In genomic region chr3:94441494-94441847, GRCh38 we compare ENCODE assay signal across 16 cellular contexts.
DNase-seq lines count a peak whose midpoint lies in the region; ATAC-seq and TF ChIP-seq lines count a peak whose summit lies in the region.
"Had no signal": no experiment of that assay in that cellular context is flagged by ENCODE, and none has a peak within 500 bp of the region (broad histone marks: within the 10 kb centered on the region; RNA-seq: fewer than 3 reads in every experiment).

No MANE protein-coding gene starts in this region.

- no peaks in the 10 kb centered on the region for H3K27me3 ChIP-seq in RWPE2 (ENCODE audit: insufficient read depth, poor library complexity, severe bottlenecking)

- H3K4me1 Mint-ChIP-seq in chondrocyte (ENCODE audit: low read depth) (peaks cover 24% of the 10 kb centered on the region), mesothelial cell of epicardium (peaks cover 17% of the 10 kb centered on the region)
- H3K4me1 Mint-ChIP-seq in natural killer cell treated with Interleukin-12 subunit alpha and Interleukin-12 subunit beta and Interleukin-15 and Interleukin-18, amount 100 ng/mL, for 72 hours (ENCODE audit: low read depth in 2 of 2) = no peaks in the 10 kb centered on the region

- in situ Hi-C loops in ACHN (cut with HindIII; ENCODE audit: low pct_ligation_motif_present, low pct_unique_long_range_greater_than_20kb, low sequenced_read_pairs) (no loop called here), GM13977 (cut with MboI; ENCODE audit: low pct_unique_long_range_greater_than_20kb, low sequenced_read_pairs, unreplicated experiment) (no loop called here)

- H3K27ac Mint-ChIP-seq in chondrocyte (ENCODE audit: unreplicated experiment) (peak overlapping the region; percentile 52), mesothelial cell of epicardium (peak overlapping the region; percentile 43)
- H3K27ac Mint-ChIP-seq in natural killer cell treated with Interleukin-12 subunit alpha and Interleukin-12 subunit beta and Interleukin-15 and Interleukin-18, amount 100 ng/mL, for 72 hours = no peak overlapping the region

- H3K36me3 Mint-ChIP-seq in chondrocyte (ENCODE audit: low read depth) (no peaks in the 10 kb centered on the region), mesothelial cell of epicardium (peaks cover 1% of the 10 kb centered on the region)
- H3K36me3 Mint-ChIP-seq in natural killer cell treated with Interleukin-12 subunit alpha and Interleukin-12 subunit beta and Interleukin-15 and Interleukin-18, amount 100 ng/mL, for 72 hours = peaks cover 6% of the 10 kb centered on the region

- TF ChIP-seq CTCF in RWPE2 (IDR thresholded peaks at IDR 0.05; ENCODE audit: poor library complexity, severe bottlenecking) = no peak
- no peak for TF ChIP-seq CTCF in chondrocyte (IDR thresholded peaks at IDR 0.05)
- TF ChIP-seq CTCF in mesothelial cell of epicardium (IDR thresholded peaks at IDR 0.05; ENCODE audit: unreplicated experiment) = no peak
- TF ChIP-seq CTCF in GM13977 (IDR thresholded peaks at IDR 0.05; ENCODE audit: extremely low read depth, insufficient read depth, missing control alignments) = no peak

- H3K4me3 Mint-ChIP-seq in chondrocyte (ENCODE audit: unreplicated experiment) = no peak overlapping the region
- H3K4me3 Mint-ChIP-seq in mesothelial cell of epicardium = no peak overlapping the region
- no peak overlapping the region for H3K4me3 Mint-ChIP-seq in natural killer cell treated with Interleukin-12 subunit alpha and Interleukin-12 subunit beta and Interleukin-15 and Interleukin-18, amount 100 ng/mL, for 72 hours

- peaks cover 19% of the 10 kb centered on the region for H3K4me1 ChIP-seq in RWPE2 (ENCODE audit: insufficient read depth, poor library complexity, severe bottlenecking)

- no peaks in the 10 kb centered on the region for H3K36me3 ChIP-seq in RWPE2 (ENCODE audit: low read depth)

- peak; percentile 10; the same call in 2 of the 3 replicates for ATAC-seq in RWPE2 (ENCODE audit: low read depth)
- no peak for ATAC-seq in natural killer cell treated with Interleukin-12 subunit alpha and Interleukin-12 subunit beta and Interleukin-15 and Interleukin-18, amount 100 ng/mL, for 72 hours
- ATAC-seq in GM19351 (IDR thresholded peaks at IDR 0.05; ENCODE audit: unreplicated experiment) = no peak
- ATAC-seq: HepG2 had no signal

- peak overlapping the region; percentile 90 for H3K27ac ChIP-seq in RWPE2 (ENCODE audit: poor library complexity, severe bottlenecking)
- H3K27ac ChIP-seq: C4-2B, KMS-11 had no signal

- peak; percentile 0 for DNase-seq in ACHN
- DNase-seq in RWPE2 (ENCODE audit: low spot score) = no peak
- no peak for DNase-seq in chondrocyte (ENCODE audit: low spot score)
- DNase-seq in mesothelial cell of epicardium (ENCODE audit: low spot score in 2 of 2, unreplicated experiment in 2 of 2) = no peak
- no peak for DNase-seq in NCI-H1436 (lab: John Stamatoyannopoulos, UW)
- DNase-seq in GM13977 (ENCODE audit: low spot score) = no peak
- DNase-seq in natural killer cell treated with Interleukin-12 subunit alpha and Interleukin-12 subunit beta and Interleukin-15 and Interleukin-18, amount 100 ng/mL, for 72 hours (ENCODE audit: low spot score) = no peak
- DNase-seq: DMS153, NCI-H1092, NCI-H2081 treated with DMSO at 0.1 percent for 48 hours, NCI-H524, SIG-M5 had no signal

- H3K4me3 ChIP-seq in RWPE2 (ENCODE audit: severe bottlenecking) = no peak overlapping the region

- no peaks in the 10 kb centered on the region for H3K9me3 Mint-ChIP-seq in chondrocyte (ENCODE audit: low read depth)
- H3K9me3 Mint-ChIP-seq in mesothelial cell of epicardium = peaks cover 5% of the 10 kb centered on the region
- peaks cover 11% of the 10 kb centered on the region for H3K9me3 Mint-ChIP-seq in natural killer cell treated with Interleukin-12 subunit alpha and Interleukin-12 subunit beta and Interleukin-15 and Interleukin-18, amount 100 ng/mL, for 72 hours

- H3K9me3 ChIP-seq in RWPE2 (ENCODE audit: severe bottlenecking) = no peaks in the 10 kb centered on the region

- H3K27me3 Mint-ChIP-seq in chondrocyte (ENCODE audit: low read depth) = no peaks in the 10 kb centered on the region
- H3K27me3 Mint-ChIP-seq in mesothelial cell of epicardium (ENCODE audit: low read depth) = no peaks in the 10 kb centered on the region
- no peaks in the 10 kb centered on the region for H3K27me3 Mint-ChIP-seq in natural killer cell treated with Interleukin-12 subunit alpha and Interleukin-12 subunit beta and Interleukin-15 and Interleukin-18, amount 100 ng/mL, for 72 hours

Comparison
In these comparisons a context has a peak if more than half of its experiments do, and no peak if none do; other contexts are left out.
1. H3K27ac Mint-ChIP-seq: peak in chondrocyte (single experiment) and mesothelial cell of epicardium (single experiment); none in natural killer cell treated with Interleukin-12 subunit alpha and Interleukin-12 subunit beta and Interleukin-15 and Interleukin-18, amount 100 ng/mL, for 72 hours (0 of 2).